ENCODE assay signal across 9 cellular contexts in genomic region chr2:230660294-230661060, GRCh38. TPM values are rescaled to one million over a fixed set of nuclear protein-coding genes. Genes with fewer than 3 reads are reported as not detected.
DNase-seq lines count a peak whose midpoint lies in the region; ATAC-seq, FAIRE-seq and TF ChIP-seq lines count a peak whose summit lies in the region.
"Had no signal": no experiment of that assay in that cellular context is flagged by ENCODE, and none has a peak within 500 bp of the region (broad histone marks: within the 10 kb centered on the region; RNA-seq: fewer than 3 reads in every experiment).

No MANE protein-coding gene starts in this region.

- H3K9me3 Mint-ChIP-seq in progenitor cell of endocrine pancreas (ENCODE audit: low read depth) = no peaks in the 10 kb centered on the region

- H3K27ac Mint-ChIP-seq in progenitor cell of endocrine pancreas = no peak overlapping the region
- H3K27ac Mint-ChIP-seq: brain had no signal

- no peak overlapping the region for H2BK12ac ChIP-seq in neuronal stem cell (ENCODE audit: low read length)

- CTCF ChIA-PET in K562 (lab: Yijun Ruan, JAX; ENCODE audit: low intra/inter-chr PET ratio) = no interaction called here

- intact Hi-C loops in K562 (cut with micrococcal nuclease) = no loop called here

- POLR2A ChIA-PET in K562 (lab: Yijun Ruan, JAX) = interaction anchor here (0.7 to 1.3 kb wide), 3 partner anchors 37 to 112 kb away, joined by 3 to 4 read pairs (median 3); no protein-coding TSS in a partner anchor

- H3K36me3 ChIP-seq in OCI-LY1 (ENCODE audit: insufficient read depth, low read length) (no peaks in the 10 kb centered on the region), K562 (ENCODE audit: control insufficient read depth, insufficient read depth, low read length) (peaks cover 5% of the 10 kb centered on the region; the same call in 1 of the 3 replicates), neuronal stem cell (replicated peaks in 1 of 2; ENCODE audit: control insufficient read depth in 2 of 2, insufficient read depth in 2 of 2, low read length in 2 of 2) (no peaks in the 10 kb centered on the region)

- no peaks in the 10 kb centered on the region for H3K9me1 ChIP-seq in K562 (ENCODE audit: control insufficient read depth, insufficient read depth, low read length)

- H3K27me3 ChIP-seq in OCI-LY1 (ENCODE audit: insufficient read depth, low read length) (no peaks in the 10 kb centered on the region), K562 (ENCODE audit: control insufficient read depth in 2 of 2, insufficient read depth in 2 of 2, low read length in 2 of 2) (no peaks in the 10 kb centered on the region), neuronal stem cell (ENCODE audit: control insufficient read depth in 3 of 3, insufficient read depth in 3 of 3, low read depth in 1 of 3, low read length in 3 of 3) (peaks cover 0 to 76% (median 0%) of the 10 kb centered on the region in 3 experiments)

- DNase-seq in CMK (ENCODE audit: low read depth) = peak; percentile 88
- peak in 3 of 4 experiments; percentile 39 to 58 (median 49) for DNase-seq in K562 (ENCODE audit: extremely low read depth in 1 of 4, low spot score in 3 of 4)
- no peak for DNase-seq in neuronal stem cell (ENCODE audit: low spot score)
- DNase-seq in NCI-H1048 (lab: John Stamatoyannopoulos, UW) = no peak
- DNase-seq in SW 1271 (lab: John Stamatoyannopoulos, UW) = no peak
- no peak for DNase-seq in progenitor cell of endocrine pancreas (ENCODE audit: low spot score, unreplicated experiment)

- no peak for TF ChIP-seq POLR2A in K562 (conservative IDR thresholded peaks at IDR 0.05)

- peaks cover 8% of the 10 kb centered on the region for H3K4me1 Mint-ChIP-seq in progenitor cell of endocrine pancreas (ENCODE audit: low read depth)
- H3K4me1 Mint-ChIP-seq: brain had no signal

- peaks cover 19% of the 10 kb centered on the region for H3K4me1 ChIP-seq in OCI-LY1 (ENCODE audit: insufficient read depth, low read length, severe bottlenecking)
- H3K4me1 ChIP-seq in K562 (replicated peaks in 1 of 2; ENCODE audit: control insufficient read depth in 2 of 2, insufficient read depth in 2 of 2, low read length in 2 of 2) = peaks cover 45 to 60% of the 10 kb centered on the region in 2 experiments
- H3K4me1 ChIP-seq in neuronal stem cell (ENCODE audit: control insufficient read depth in 2 of 2, insufficient read depth in 1 of 2, low read depth in 1 of 2, low read length in 2 of 2) = peaks cover 0 to 2% of the 10 kb centered on the region in 2 donors

- no peak overlapping the region for H2AFZ ChIP-seq in OCI-LY1 (ENCODE audit: low read length)
- peak overlapping the region; percentile 82 for H2AFZ ChIP-seq in K562 (ENCODE audit: low read depth, low read length)
- H2AFZ ChIP-seq in neuronal stem cell (ENCODE audit: low read length) = no peak overlapping the region

- whole genome bisulfite sequencing in K562 (ENCODE audit: insufficient coverage, low coverage, missing lambda C conversion rate) = 27% methylated on average over 9 of the region's 15 CpGs
- WGBS in neuronal stem cell (ENCODE audit: extremely low coverage in 2 of 2, insufficient read length in 2 of 2, insufficient replicate concordance in 1 of 2), 2 donors = no CpG with 5 or more reads among the region's 15 CpGs

- H3K9me2 ChIP-seq in OCI-LY1 (ENCODE audit: low read depth, low read length) = no peaks in the 10 kb centered on the region

- no peak overlapping the region for H4K8ac ChIP-seq in neuronal stem cell (ENCODE audit: low read depth, low read length)

- H3K79me2 ChIP-seq in OCI-LY1 (ENCODE audit: insufficient read depth, low read length) = no peaks in the 10 kb centered on the region
- H3K79me2 ChIP-seq in K562 (ENCODE audit: control insufficient read depth, insufficient read depth, low read length) = peaks cover 35% of the 10 kb centered on the region

- H3K4me2 ChIP-seq in OCI-LY1 (ENCODE audit: low read length) = peak overlapping the region; percentile 29; the same call in 1 of the 2 replicates
- peak overlapping the region; percentile 18; the same call in 1 of the 2 replicates for H3K4me2 ChIP-seq in K562 (ENCODE audit: insufficient read depth, low read length)
- no peak overlapping the region for H3K4me2 ChIP-seq in neuronal stem cell (ENCODE audit: insufficient read depth, low read length, poor library complexity, severe bottlenecking)

- H3K36me3 Mint-ChIP-seq in progenitor cell of endocrine pancreas (ENCODE audit: insufficient read depth) = no peaks in the 10 kb centered on the region
- H3K36me3 Mint-ChIP-seq: brain had no signal

- no peaks in the 10 kb centered on the region for H3F3A ChIP-seq in OCI-LY1 (ENCODE audit: insufficient read depth, low read length)

- no peak overlapping the region for H3K4me3 Mint-ChIP-seq in progenitor cell of endocrine pancreas (ENCODE audit: low read depth)
- H3K4me3 Mint-ChIP-seq: brain had no signal

- BruUV-seq in K562 (replicated peaks; lab: Mats Ljungman, UMichigan) = no TSS peak

- in situ Hi-C loops in K562 (cut with MboI) = no loop called here

- no peak for ATAC-seq in K562
- ATAC-seq in GM18858 (IDR thresholded peaks at IDR 0.05; ENCODE audit: unreplicated experiment) = no peak

- H2BK15ac ChIP-seq in neuronal stem cell (ENCODE audit: low read length) = peak overlapping the region; percentile 56

- H2BK120ac ChIP-seq in neuronal stem cell (ENCODE audit: low read depth, low read length) = no peak overlapping the region

- H3K27ac ChIP-seq in OCI-LY1 (ENCODE audit: low read depth, low read length, poor library complexity, severe bottlenecking) (no peak overlapping the region), K562 (ENCODE audit: extremely low read depth, low read depth, low read length) (peak overlapping the region; percentile 100), neuronal stem cell (replicated peaks; ENCODE audit: low read length) (no peak overlapping the region)

- peak overlapping the region; percentile 76 for H3K18ac ChIP-seq in neuronal stem cell (ENCODE audit: low read length)

- H3K4me3 ChIP-seq in OCI-LY1 (ENCODE audit: low read depth, low read length, poor library complexity, severe bottlenecking) (no peak overlapping the region), K562 (no peak overlapping the region), neuronal stem cell (ENCODE audit: low read length in 2 of 2) (no peak overlapping the region)

- no peak for TF ChIP-seq RAD21 in K562 (CRISPR knock-in tag; conservative IDR thresholded peaks at IDR 0.05 in 1 of 2, IDR thresholded peaks at IDR 0.05 in 1 of 2)

- H4K20me1 ChIP-seq in OCI-LY1 (ENCODE audit: insufficient read depth, low read length) = no peaks in the 10 kb centered on the region
- no peaks in the 10 kb centered on the region for H4K20me1 ChIP-seq in K562 (replicated peaks; ENCODE audit: control insufficient read depth, insufficient read depth, low read length)

- peak overlapping the region; percentile 0 for H2AK5ac ChIP-seq in neuronal stem cell (ENCODE audit: low read depth, low read length)

- no peaks in the 10 kb centered on the region for H3K79me1 ChIP-seq in neuronal stem cell (ENCODE audit: low read depth, low read length)

- no peak overlapping the region for H4K91ac ChIP-seq in neuronal stem cell (ENCODE audit: low read depth, low read length, poor library complexity)

- peak; percentile 11 for FAIRE-seq in K562 (lab: Jason Lieb, UNC)

- H3K9ac ChIP-seq in OCI-LY1 (ENCODE audit: low read length) (peak overlapping the region; percentile 16; the same call in 1 of the 2 replicates), K562 (ENCODE audit: insufficient read depth in 1 of 2, low read depth in 2 of 2, low read length in 2 of 2) (peak overlapping the region; percentile 89 to 95; a peak in 3 of 4 replicates), neuronal stem cell (ENCODE audit: low read depth, low read length, poor library complexity) (no peak overlapping the region)

- H3K4ac ChIP-seq in neuronal stem cell (ENCODE audit: low read length) = no peak overlapping the region

- peaks cover 12% of the 10 kb centered on the region for H3K27me3 Mint-ChIP-seq in progenitor cell of endocrine pancreas

- H3K23ac ChIP-seq in neuronal stem cell (ENCODE audit: low read depth, low read length, poor library complexity) = no peak overlapping the region

- no peak overlapping the region for H2BK5ac ChIP-seq in neuronal stem cell (ENCODE audit: low read length)

- H3K9me3 ChIP-seq in OCI-LY1 (ENCODE audit: low read length) (no peaks in the 10 kb centered on the region), K562 (replicated peaks; ENCODE audit: control insufficient read depth, insufficient read depth, low read depth, low read length) (no peaks in the 10 kb centered on the region), neuronal stem cell (replicated peaks in 1 of 2; ENCODE audit: control insufficient read depth in 2 of 2, insufficient read depth in 1 of 2, low read depth in 1 of 2, low read length in 2 of 2) (no peaks in the 10 kb centered on the region)

- no peak overlapping the region for H3K14ac ChIP-seq in neuronal stem cell (ENCODE audit: low read length)

- TF ChIP-seq CTCF in OCI-LY1 (IDR thresholded peaks at IDR 0.05; ENCODE audit: low read length) = no peak
- TF ChIP-seq CTCF in K562 (IDR thresholded peaks at IDR 0.05 in 2 of 3, conservative IDR thresholded peaks at IDR 0.05 in 1 of 3; ENCODE audit: insufficient read depth in 2 of 3, low read depth in 1 of 3, low read length in 3 of 3) = no peak
- TF ChIP-seq CTCF in progenitor cell of endocrine pancreas (IDR thresholded peaks at IDR 0.05; ENCODE audit: unreplicated experiment) = no peak

- TF ChIP-seq EP300 in K562 (IDR thresholded peaks at IDR 0.05; ENCODE audit: low read length) = no peak

TF ChIP-seq in K562, 482 proteins besides CTCF, POLR2A, EP300 and RAD21 (continues in another document):
- TF ChIP-seq FOXK2 (conservative IDR thresholded peaks at IDR 0.05 in 1 of 2, IDR thresholded peaks at IDR 0.05 in 1 of 2; ENCODE audit: low read depth in 2 of 2) = no peak

RNA-seq across cellular contexts. Expression of gene CAB39, which starts 52.2 kb away (rescaled TPM):
- total RNA-seq in K562 (2011; cell fraction: chromatin; rRNA removed; ENCODE audit: low replicate concordance) = 40.4 and 84.2 TPM in 2 replicates
- 26.8 and 29.9 TPM in 2 replicates for total RNA-seq in K562 (2011; cell fraction: nucleolus; rRNA removed)
- total RNA-seq in K562 (2011; cell fraction: nucleoplasm; rRNA removed) = 50.8 and 86.8 TPM in 2 replicates
- total RNA-seq in K562 (2014; rRNA removed) (48.3 and 52.6 TPM in 2 replicates), K562 (2014; rRNA removed; fragmentation: Illumina TruSeq; extraction: Trizol) (70.6 and 78.4 TPM in 2 replicates), K562 (2015; rRNA removed; fragmentation: Illumina TruSeq; extraction: Trizol) (91.8 and 94.4 TPM in 2 replicates), K562 (2021) (70.4 and 74.7 TPM in 2 replicates), progenitor cell of endocrine pancreas (44.1 and 49.0 TPM in 2 replicates)
- polyA plus RNA-seq in K562 (2011; rRNA removed) (62.8 and 85.9 TPM in 2 replicates), K562 (2014; fragmentation: Illumina TruSeq; extraction: Trizol) (66.0 and 70.1 TPM in 2 replicates), K562 (2014; fragmentation: Nextera tagmentation; extraction: Ambion mirVana) (10 to 100 TPM; 27.2 to 37.4 TPM), K562 (2014; rRNA removed) (51.8 and 52.8 TPM in 2 replicates)
- polyA plus RNA-seq in K562 (2011; cell fraction: cytosol; rRNA removed) = 21.4 and 31.9 TPM in 2 replicates
- polyA plus RNA-seq in K562 (2011; cell fraction: nucleus; rRNA removed) = 30.5 and 39.5 TPM in 2 replicates
- 51.1 and 51.6 TPM in 2 replicates for polyA plus RNA-seq in K562 (2012)
- polyA minus RNA-seq in K562 (2011; rRNA and poly(A)+ RNA removed) = 113 and 122 TPM in 2 replicates
- polyA minus RNA-seq in K562 (2011; cell fraction: cytosol; rRNA and poly(A)+ RNA removed) = 46.9 and 70.5 TPM in 2 replicates
- 28.0 and 46.1 TPM in 2 replicates for polyA minus RNA-seq in K562 (2011; cell fraction: nucleus; rRNA and poly(A)+ RNA removed)
- 26.9 TPM for polyA plus RNA-seq in neuronal stem cell (2013, experiment 1 of 2)
- 26.4 TPM for polyA plus RNA-seq in neuronal stem cell (2013, experiment 2 of 2)

Comparison
In these comparisons a context has a peak if more than half of its experiments do, and no peak if none do; other contexts are left out.
1. DNase-seq: peak in CMK (single experiment) and K562 (3 of 4); none in neuronal stem cell (single experiment), NCI-H1048 (single experiment), SW 1271 (0 of 2) and progenitor cell of endocrine pancreas (single experiment).